ENCODE assay signal across 8 cellular contexts in the genomic region with DNA sequence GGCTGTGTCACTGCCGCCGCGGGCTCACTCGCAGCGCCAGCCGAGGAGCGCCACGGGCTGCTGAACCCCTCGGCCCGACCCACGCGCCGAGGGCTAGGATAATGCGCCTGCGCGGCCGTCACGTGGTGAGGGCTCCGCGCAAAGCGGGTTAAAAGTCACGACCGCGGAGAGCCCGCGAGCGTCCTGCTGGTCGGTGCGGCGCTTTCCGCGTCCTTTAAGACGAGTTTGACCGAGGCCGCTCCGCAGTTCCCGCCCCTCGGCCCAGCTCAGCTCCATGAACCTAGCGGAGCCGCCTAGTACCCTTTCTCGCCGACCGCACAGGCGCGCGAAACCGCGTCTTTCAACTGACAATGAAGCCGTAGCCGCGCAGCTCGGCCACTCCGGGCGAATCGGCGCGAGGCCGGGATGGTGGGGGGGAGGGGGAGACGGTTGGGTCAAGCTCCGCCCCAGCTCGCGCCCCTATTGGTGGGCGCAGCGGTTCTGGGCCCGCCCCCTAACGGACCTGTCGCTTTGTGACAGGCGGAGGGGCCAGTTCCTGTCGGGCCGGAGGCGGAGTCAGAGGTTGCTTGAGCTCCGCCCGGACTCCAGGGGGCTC. TPM values are rescaled to one million over a fixed set of nuclear protein-coding genes. Genes with fewer than 3 reads are reported as not detected.
DNase-seq lines count a peak whose midpoint lies in the region; ATAC-seq, FAIRE-seq and TF ChIP-seq lines count a peak whose summit lies in the region.

No MANE protein-coding gene starts in this region.

- ATAC-seq in naive thymus-derived CD8-positive, alpha-beta T cell = peak; percentile 77 to 85
- ATAC-seq in stimulated activated naive B cell treated with anti-CD40 and anti-IgM and Interleukin-4, amounts not matched to agents 10 μg/mL and 1 μg/mL and 100 μg/mL, for 72 hours (replicated peaks) = peak; percentile 87 to 89

- DNase-seq in EL = peak; percentile 99
- peak; percentile 90 for DNase-seq in H54 (ENCODE audit: insufficient read length, low spot score)
- peak; percentile 99 for DNase-seq in LoVo (ENCODE audit: low spot score)
- peak; percentile 96 for DNase-seq in RWPE1 (ENCODE audit: low spot score)
- peak; percentile 98 for DNase-seq in activated T-helper 9 cell treated with anti-CD3 and anti-CD28 coated beads, Interleukin-2, amount 50 U/mL, for 16 hours (ENCODE audit: low read depth)
- DNase-seq in fibroblast of mammary gland (ENCODE audit: low read depth) = peak; percentile 98
- peak; percentile 96 to 99 (median 98) for DNase-seq in naive thymus-derived CD8-positive, alpha-beta T cell
- DNase-seq in stimulated activated naive B cell treated with anti-CD40 and anti-IgM and Interleukin-4, amounts not matched to agents 10 μg/mL and 1 μg/mL and 100 μg/mL, for 72 hours = peak; percentile 99

- no peaks in the 10 kb centered on the region for H3K36me3 Mint-ChIP-seq in naive thymus-derived CD8-positive, alpha-beta T cell
- H3K36me3 Mint-ChIP-seq in stimulated activated naive B cell treated with anti-CD40 and anti-IgM and Interleukin-4, amounts not matched to agents 10 μg/mL and 1 μg/mL and 100 μg/mL, for 72 hours = peaks cover 0 to 1% of the 10 kb centered on the region in 2 donors

- peak overlapping the region in 9 of 10 donors; percentile 95 to 99 (median 98) for H3K27ac Mint-ChIP-seq in naive thymus-derived CD8-positive, alpha-beta T cell
- H3K27ac Mint-ChIP-seq in stimulated activated naive B cell treated with anti-CD40 and anti-IgM and Interleukin-4, amounts not matched to agents 10 μg/mL and 1 μg/mL and 100 μg/mL, for 72 hours = peak overlapping the region; percentile 100

- peak overlapping the region; percentile 99 for H3K27ac ChIP-seq in RWPE1

- TF ChIP-seq POLR2A in H54 (IDR thresholded peaks at IDR 0.05; ENCODE audit: low read depth, low read length) = peak; percentile 74

- peak overlapping the region; percentile 89 for H3K4me3 ChIP-seq in fibroblast of mammary gland (ENCODE audit: control insufficient read depth, low read depth, low read length)

- FAIRE-seq in H54 (lab: Jason Lieb, UNC) = peak; percentile 91

- POLR2A ChIA-PET in RWPE1 (lab: Yijun Ruan, JAX; ENCODE audit: low non-redundant PET) = interaction anchor here (0.6 to 1.0 kb wide), 2 partner anchors 244 to 451 kb away, joined by 3 to 4 read pairs; no protein-coding TSS in a partner anchor
- POLR2A ChIA-PET in naive thymus-derived CD8-positive, alpha-beta T cell (lab: Charles Lee) = interaction anchor here (0.6 to 3.8 kb wide), 48 partner anchors 10 to 1344 kb away, joined by 3 to 108 read pairs (median 4); no protein-coding TSS in a partner anchor

- H3K9me3 Mint-ChIP-seq in naive thymus-derived CD8-positive, alpha-beta T cell = no peaks in the 10 kb centered on the region
- H3K9me3 Mint-ChIP-seq in stimulated activated naive B cell treated with anti-CD40 and anti-IgM and Interleukin-4, amounts not matched to agents 10 μg/mL and 1 μg/mL and 100 μg/mL, for 72 hours = no peaks in the 10 kb centered on the region

- TF ChIP-seq CTCF in RWPE1 (conservative IDR thresholded peaks at IDR 0.05; ENCODE audit: low read depth) = 0 out of 2 replicates have a peak, but pooled peaks have one; percentile 2
- TF ChIP-seq CTCF in fibroblast of mammary gland (conservative IDR thresholded peaks at IDR 0.05; ENCODE audit: control insufficient read depth, insufficient read depth, low read depth, low read length) = no peak

- no peaks in the 10 kb centered on the region for H3K27me3 Mint-ChIP-seq in naive thymus-derived CD8-positive, alpha-beta T cell
- no peaks in the 10 kb centered on the region for H3K27me3 Mint-ChIP-seq in stimulated activated naive B cell treated with anti-CD40 and anti-IgM and Interleukin-4, amounts not matched to agents 10 μg/mL and 1 μg/mL and 100 μg/mL, for 72 hours

- CTCF ChIA-PET in RWPE1 (lab: Yijun Ruan, JAX) = interaction anchor here (0.7 kb wide), 1 partner anchor 501 kb away, joined by 4 read pairs; no protein-coding TSS in a partner anchor

- H3K4me3 Mint-ChIP-seq in naive thymus-derived CD8-positive, alpha-beta T cell = peak overlapping the region in 8 of 10 donors; percentile 90 to 100 (median 97)
- peak overlapping the region; percentile 97 to 99 for H3K4me3 Mint-ChIP-seq in stimulated activated naive B cell treated with anti-CD40 and anti-IgM and Interleukin-4, amounts not matched to agents 10 μg/mL and 1 μg/mL and 100 μg/mL, for 72 hours

- H3K4me1 Mint-ChIP-seq in naive thymus-derived CD8-positive, alpha-beta T cell = peaks cover 5 to 28% (median 23%) of the 10 kb centered on the region in 4 donors
- H3K4me1 Mint-ChIP-seq in stimulated activated naive B cell treated with anti-CD40 and anti-IgM and Interleukin-4, amounts not matched to agents 10 μg/mL and 1 μg/mL and 100 μg/mL, for 72 hours = peaks cover 10 to 20% of the 10 kb centered on the region in 2 donors

RNA-seq across cellular contexts. Expression of a gene that starts 0.6 kb away (rescaled TPM):
- 100 to 1,000 TPM; 103 to 108 TPM for total RNA-seq in naive thymus-derived CD8-positive, alpha-beta T cell
- 100 to 1,000 TPM in 1 of 3 donors, 10 to 100 TPM in 2; 85.1 to 107 (median 97.4) TPM for polyA plus RNA-seq in naive thymus-derived CD8-positive, alpha-beta T cell

Comparison
In these comparisons a context has a peak if more than half of its experiments do, and no peak if none do; other contexts are left out.
1. Peak in every context shown above with its lines: DNase-seq, ATAC-seq, H3K4me3 ChIP-seq and H3K27ac ChIP-seq.